Comparison of ENCODE assay signal across 11 cellular contexts in the genomic region with DNA sequence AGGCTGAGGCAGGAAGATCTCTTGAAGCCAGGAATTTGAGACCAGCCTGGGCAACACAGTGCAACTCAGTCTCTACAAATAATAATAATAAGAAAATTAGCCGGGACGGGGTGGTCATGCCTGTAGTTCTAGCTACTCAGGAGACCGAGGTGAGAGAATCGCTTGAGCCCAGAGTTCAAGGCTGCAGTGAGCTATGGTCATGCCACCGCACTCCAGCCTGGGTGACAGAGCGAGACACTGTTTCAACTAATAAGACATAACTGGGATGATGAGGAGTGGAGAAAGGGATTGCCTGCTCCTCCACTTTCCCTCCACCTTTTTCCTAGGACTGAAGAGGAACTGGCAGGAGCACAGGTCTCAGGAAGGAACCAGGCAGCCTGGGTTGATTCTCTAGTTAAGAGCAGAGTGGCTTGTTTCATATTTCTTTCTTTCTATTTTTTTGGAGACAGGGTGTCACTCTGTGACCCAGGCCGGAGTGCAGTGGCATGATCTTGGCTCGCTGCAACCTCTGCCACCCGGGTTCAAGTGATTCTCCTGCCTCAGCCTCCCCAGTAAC. TPM values are rescaled to one million over a fixed set of nuclear protein-coding genes. Genes with fewer than 3 reads are reported as not detected.
DNase-seq lines count a peak whose midpoint lies in the region; ATAC-seq and TF ChIP-seq lines count a peak whose summit lies in the region.
"Had no signal": no experiment of that assay in that cellular context is flagged by ENCODE, and none has a peak within 500 bp of the region (broad histone marks: within the 10 kb centered on the region; RNA-seq: fewer than 3 reads in every experiment).

No MANE protein-coding gene starts in this region.

- BruUV-seq in A673 (replicated peaks; lab: Mats Ljungman, UMichigan) = no TSS peak

- H3K9me3 ChIP-seq in A673 (ENCODE audit: low read depth, low read length, poor library complexity, severe bottlenecking) = no peaks in the 10 kb centered on the region
- H3K9me3 ChIP-seq in naive thymus-derived CD4-positive, alpha-beta T cell (ENCODE audit: control insufficient read depth in 2 of 3, low read length in 3 of 3) = no peaks in the 10 kb centered on the region
- no peaks in the 10 kb centered on the region for H3K9me3 ChIP-seq in SJCRH30 (replicated peaks)
- H3K9me3 ChIP-seq: left lung had no signal

- peaks cover 39% of the 10 kb centered on the region for H3K4me1 Mint-ChIP-seq in activated naive CD8-positive, alpha-beta T cell treated with anti-CD3 and anti-CD28 coated beads, Interleukin-2, amount 50 U/mL, for 24 hours
- peaks cover 22 to 60% (median 32%) of the 10 kb centered on the region in 7 donors for H3K4me1 Mint-ChIP-seq in naive thymus-derived CD4-positive, alpha-beta T cell

- no peaks in the 10 kb centered on the region for H3K36me3 ChIP-seq in A673 (ENCODE audit: insufficient read depth, low read length, poor library complexity, severe bottlenecking)
- H3K36me3 ChIP-seq in naive thymus-derived CD4-positive, alpha-beta T cell (ENCODE audit: control insufficient read depth in 2 of 3, insufficient read depth in 3 of 3, low read length in 3 of 3) = no peaks in the 10 kb centered on the region
- no peaks in the 10 kb centered on the region for H3K36me3 ChIP-seq in SJCRH30
- H3K36me3 ChIP-seq: left lung had no signal

- H3K9me3 Mint-ChIP-seq in activated naive CD8-positive, alpha-beta T cell treated with anti-CD3 and anti-CD28 coated beads, Interleukin-2, amount 50 U/mL, for 24 hours = no peaks in the 10 kb centered on the region
- H3K9me3 Mint-ChIP-seq in naive thymus-derived CD4-positive, alpha-beta T cell = peaks cover 0 to 5% (median 0%) of the 10 kb centered on the region in 11 donors

- DNase-seq in A673 (ENCODE audit: low spot score) (no peak), GM12864 (ENCODE audit: low read depth) (no peak), SJCRH30 (no peak), NCI-H1694 (lab: John Stamatoyannopoulos, UW) (no peak)
- DNase-seq in activated naive CD8-positive, alpha-beta T cell treated with anti-CD3 and anti-CD28 coated beads, Interleukin-2, amount 50 U/mL, for 24 hours = no peak
- DNase-seq in naive thymus-derived CD4-positive, alpha-beta T cell = no peak
- DNase-seq in activated effector memory CD4-positive, alpha-beta T cell treated with anti-CD3 and anti-CD28 coated beads, Interleukin-2, amount 50 U/mL, for 16 hours = no peak
- DNase-seq: MM.1S, NCI-H524 treated with DMSO at 0.1 percent for 48 hours had no signal

- CTCF ChIA-PET in A673 (lab: Charles Lee) = no interaction called here
- CTCF ChIA-PET in naive thymus-derived CD4-positive, alpha-beta T cell (lab: Charles Lee) = no interaction called here

- H3K27me3 ChIP-seq in A673 (replicated peaks; ENCODE audit: insufficient read depth, low read depth, low read length, poor library complexity) (no peaks in the 10 kb centered on the region), SJCRH30 (no peaks in the 10 kb centered on the region)
- H3K27me3 ChIP-seq in naive thymus-derived CD4-positive, alpha-beta T cell (ENCODE audit: control insufficient read depth in 2 of 2, insufficient read depth in 2 of 2, low read length in 2 of 2) = no peaks in the 10 kb centered on the region
- H3K27me3 ChIP-seq: left lung had no signal

- POLR2A ChIA-PET in A673 (lab: Charles Lee; ENCODE audit: low non-redundant PET) = no interaction called here
- POLR2A ChIA-PET in naive thymus-derived CD4-positive, alpha-beta T cell (lab: Charles Lee) = interaction anchor here (0.6 to 1.1 kb wide), 3 partner anchors 9 to 1686 kb away, joined by 3 to 4 read pairs (median 3); no protein-coding TSS in a partner anchor

- intact Hi-C loops in A673 (cut with micrococcal nuclease; ENCODE audit: unreplicated experiment) = no loop called here
- intact Hi-C loops in naive thymus-derived CD4-positive, alpha-beta T cell (cut with micrococcal nuclease) = no loop called here

- no peak for ATAC-seq in activated naive CD8-positive, alpha-beta T cell treated with anti-CD3 and anti-CD28 coated beads, Interleukin-2, amount 50 U/mL, for 24 hours
- no peak for ATAC-seq in naive thymus-derived CD4-positive, alpha-beta T cell
- no peak for ATAC-seq in GM21717 (IDR thresholded peaks at IDR 0.05; ENCODE audit: unreplicated experiment)

- H3K4me1 ChIP-seq in A673 (ENCODE audit: insufficient read depth, low read length, poor library complexity, severe bottlenecking) (peaks cover 17% of the 10 kb centered on the region), SJCRH30 (peaks cover 7% of the 10 kb centered on the region)
- peaks cover 11 to 20% of the 10 kb centered on the region in 2 donors for H3K4me1 ChIP-seq in naive thymus-derived CD4-positive, alpha-beta T cell (ENCODE audit: control insufficient read depth in 2 of 2, insufficient read depth in 2 of 2, low read length in 2 of 2)

- H3K27ac ChIP-seq in A673 (ENCODE audit: low read depth, low read length, poor library complexity, severe bottlenecking) = peak overlapping the region; percentile 73
- H3K27ac ChIP-seq in naive thymus-derived CD4-positive, alpha-beta T cell (ENCODE audit: low read depth, low read length) = peak overlapping the region; percentile 66
- H3K27ac ChIP-seq in SJCRH30 = no peak overlapping the region

- H3K36me3 Mint-ChIP-seq in activated naive CD8-positive, alpha-beta T cell treated with anti-CD3 and anti-CD28 coated beads, Interleukin-2, amount 50 U/mL, for 24 hours (ENCODE audit: low read depth) = peaks cover 6% of the 10 kb centered on the region
- H3K36me3 Mint-ChIP-seq in naive thymus-derived CD4-positive, alpha-beta T cell = peaks cover 0 to 15% (median 0%) of the 10 kb centered on the region in 5 donors

- no peak overlapping the region for H3K4me3 ChIP-seq in A673 (ENCODE audit: low read depth, low read length, poor library complexity, severe bottlenecking)
- peak overlapping the region; percentile 62; the same call in 1 of the 2 replicates for H3K4me3 ChIP-seq in GM12864 (ENCODE audit: low read depth, low read length)
- no peak overlapping the region for H3K4me3 ChIP-seq in naive thymus-derived CD4-positive, alpha-beta T cell (ENCODE audit: low read length)
- H3K4me3 ChIP-seq in SJCRH30 = no peak overlapping the region

- no peak for TF ChIP-seq CTCF in A673 (conservative IDR thresholded peaks at IDR 0.05; ENCODE audit: low read depth, low read length)
- TF ChIP-seq CTCF in GM12864 (IDR thresholded peaks at IDR 0.05; ENCODE audit: low read depth, low read length, missing control alignments) = no peak

- H3K4me3 Mint-ChIP-seq in activated naive CD8-positive, alpha-beta T cell treated with anti-CD3 and anti-CD28 coated beads, Interleukin-2, amount 50 U/mL, for 24 hours = peak overlapping the region; percentile 78
- peak overlapping the region; percentile 58 to 93 (median 88) for H3K4me3 Mint-ChIP-seq in naive thymus-derived CD4-positive, alpha-beta T cell

- H3K27me3 Mint-ChIP-seq in activated naive CD8-positive, alpha-beta T cell treated with anti-CD3 and anti-CD28 coated beads, Interleukin-2, amount 50 U/mL, for 24 hours = peaks cover 3% of the 10 kb centered on the region
- H3K27me3 Mint-ChIP-seq in naive thymus-derived CD4-positive, alpha-beta T cell = no peaks in the 10 kb centered on the region

- peak overlapping the region; percentile 18 for H3K27ac Mint-ChIP-seq in activated naive CD8-positive, alpha-beta T cell treated with anti-CD3 and anti-CD28 coated beads, Interleukin-2, amount 50 U/mL, for 24 hours
- peak overlapping the region; percentile 46 to 95 (median 91) for H3K27ac Mint-ChIP-seq in naive thymus-derived CD4-positive, alpha-beta T cell

RNA-seq across cellular contexts. Expression of a gene that starts 4.6 kb away (rescaled TPM):
- 439 and 447 TPM in 2 replicates for total RNA-seq in A673 (2021)
- total RNA-seq in naive thymus-derived CD4-positive, alpha-beta T cell = 100 to 1,000 TPM in 3 of 5 experiments, 10 to 100 TPM in 2; 96.5 to 750 (median 104) TPM
- polyA plus RNA-seq in naive thymus-derived CD4-positive, alpha-beta T cell = 100 to 1,000 TPM; 123 to 170 TPM
- total RNA-seq in SJCRH30 (2014; rRNA removed; shearing (Covaris generic)) = 239 and 241 TPM in 2 replicates

RNA-seq across cellular contexts. Expression of a gene that starts 43.8 kb away (rescaled TPM):
- total RNA-seq in A673 (2021) = 27.1 and 33.8 TPM in 2 replicates
- total RNA-seq in naive thymus-derived CD4-positive, alpha-beta T cell = 10 to 100 TPM in 3 of 5 experiments, 1 to 10 TPM in 2; 4.9 to 14.5 (median 12.1) TPM
- 10 to 100 TPM; 18.9 to 23.3 TPM for polyA plus RNA-seq in naive thymus-derived CD4-positive, alpha-beta T cell
- total RNA-seq in SJCRH30 (2014; rRNA removed; shearing (Covaris generic)) = 15.7 and 17.2 TPM in 2 replicates
